ENCODE assay signal across 9 cellular contexts in genomic region chr6:13268914-13269532, GRCh38. TPM values are rescaled to one million over a fixed set of nuclear protein-coding genes. Genes with fewer than 3 reads are reported as not detected.
DNase-seq lines count a peak whose midpoint lies in the region; ATAC-seq, FAIRE-seq and TF ChIP-seq lines count a peak whose summit lies in the region.
"Had no signal": no experiment of that assay in that cellular context is flagged by ENCODE, and none has a peak within 500 bp of the region (broad histone marks: within the 10 kb centered on the region; RNA-seq: fewer than 3 reads in every experiment).

No MANE protein-coding gene starts in this region.

- H3K36me3 Mint-ChIP-seq in T-cell: peaks cover 13% of the 10 kb centered on the region

- no peaks in the 10 kb centered on the region for H3K9me3 Mint-ChIP-seq in T-cell

- peak; percentile 79 for DNase-seq in HCEC 1CT
- peak; percentile 23 for DNase-seq in RCC 7860 (ENCODE audit: low spot score)
- DNase-seq in fibroblast of villous mesenchyme (ENCODE audit: low read depth): peak; percentile 81
- DNase-seq in retinal pigment epithelial cell (ENCODE audit: low read depth): peak; percentile 48
- no peak for DNase-seq in superior temporal gyrus (ENCODE audit: extremely low spot score)
- DNase-seq in T-helper 9 cell: no peak
- no peak for DNase-seq in T-cell

- CTCF ChIA-PET in T-cell (lab: Charles Lee): interaction anchor here in 1 of 2 donors (0.7 kb wide), 1 partner anchor 598 kb away, joined by 3 read pairs; no protein-coding TSS in a partner anchor

- no peak overlapping the region for H3K4me3 Mint-ChIP-seq in T-cell

- H3K4me3 ChIP-seq in fibroblast of villous mesenchyme (ENCODE audit: low read depth, low read length) (no peak overlapping the region), retinal pigment epithelial cell (ENCODE audit: low read length) (no peak overlapping the region)

- POLR2A ChIA-PET in T-cell (lab: Charles Lee): no interaction called here

- H3K27ac Mint-ChIP-seq in T-cell: no peak overlapping the region

- TF ChIP-seq CTCF in fibroblast of villous mesenchyme (IDR thresholded peaks at IDR 0.05; ENCODE audit: insufficient read depth, low read depth, low read length): no peak
- TF ChIP-seq CTCF in retinal pigment epithelial cell (conservative IDR thresholded peaks at IDR 0.05; ENCODE audit: low read depth, low read length): no peak

- H3K4me1 Mint-ChIP-seq in T-cell: peaks cover 11 to 20% (median 20%) of the 10 kb centered on the region in 3 donors

- ATAC-seq in T-cell (replicated peaks in 1 of 4) (no peak), GM19351 (IDR thresholded peaks at IDR 0.05; ENCODE audit: unreplicated experiment) (no peak)

- FAIRE-seq in RCC 7860 (lab: Jason Lieb, UNC): no peak
- FAIRE-seq: colon had no signal

- H3K27me3 Mint-ChIP-seq in T-cell: no peaks in the 10 kb centered on the region

RNA-seq across cellular contexts. Expression of gene TBC1D7, which starts 59.3 kb away (rescaled TPM):
- total RNA-seq in fibroblast of villous mesenchyme (23.7 and 27.4 TPM in 2 replicates), T-cell (10 to 100 TPM; 12.7 to 16.2 (median 14.6) TPM)

Comparison
In these comparisons a context has a peak if more than half of its experiments do, and no peak if none do; other contexts are left out.
1. DNase-seq: peak in HCEC 1CT (single experiment), RCC 7860 (single experiment), fibroblast of villous mesenchyme (single experiment) and retinal pigment epithelial cell (single experiment); none in superior temporal gyrus (single experiment), T-helper 9 cell (single experiment) and T-cell (0 of 34).